23 cellular contexts compared by ENCODE assay signal in genomic region chr5:170722316-170722715, GRCh38.
"Had no signal": no experiment of that assay in that cellular context is flagged by ENCODE, and none has a peak within 500 bp of the region (broad histone marks: within the 10 kb centered on the region; RNA-seq: fewer than 3 reads in every experiment).

No MANE protein-coding gene starts in this region.

- H3K4me1 Mint-ChIP-seq: immature natural killer cell; memory B cell; mesothelial cell of epicardium; naive B cell; neural crest cell; stimulated activated memory B cell treated with anti-CD40 and anti-IgM and Interleukin-4, amounts not matched to agents 10 μg/mL and 1 μg/mL and 100 μg/mL, for 72 hours had no signal

- H3K27ac ChIP-seq: lower lobe of right lung, prostate gland, right atrium auricular region, sigmoid colon, testis, tibial artery had no signal

- H3K27me3 ChIP-seq: right atrium auricular region, sigmoid colon, testis had no signal

- H3K36me3 Mint-ChIP-seq: immature natural killer cell; memory B cell; naive B cell; natural killer cell treated with Interleukin-12 subunit alpha and Interleukin-12 subunit beta and Interleukin-15 and Interleukin-18, amount 100 ng/mL, for 72 hours; stimulated activated memory B cell treated with anti-CD40 and anti-IgM and Interleukin-4, amounts not matched to agents 10 μg/mL and 1 μg/mL and 100 μg/mL, for 72 hours; type B pancreatic cell had no signal

- H3K36me3 ChIP-seq: lower lobe of right lung, prostate gland, right atrium auricular region, sigmoid colon, tibial artery had no signal

- H3K4me3 Mint-ChIP-seq: effector memory CD8-positive, alpha-beta T cell; immature natural killer cell; memory B cell; mesothelial cell of epicardium; naive B cell; natural killer cell treated with Interleukin-12 subunit alpha and Interleukin-12 subunit beta and Interleukin-15 and Interleukin-18, amount 100 ng/mL, for 72 hours; neural crest cell; stimulated activated memory B cell treated with anti-CD40 and anti-IgM and Interleukin-4, amounts not matched to agents 10 μg/mL and 1 μg/mL and 100 μg/mL, for 72 hours; type B pancreatic cell had no signal

- ATAC-seq: effector memory CD8-positive, alpha-beta T cell; left ventricle myocardium superior; lower lobe of right lung; mucosa of descending colon; natural killer cell treated with Interleukin-12 subunit alpha and Interleukin-12 subunit beta and Interleukin-15 and Interleukin-18, amount 100 ng/mL, for 72 hours; stimulated activated memory B cell treated with anti-CD40 and anti-IgM and Interleukin-4, amounts not matched to agents 10 μg/mL and 1 μg/mL and 100 μg/mL, for 72 hours; stimulated activated naive CD8-positive, alpha-beta T cell treated with anti-CD3 and anti-CD28 coated beads, Interleukin-15, Interleukin-2, amounts not matched to agents 100 U/mL and 50 U/mL, for 24 hours had no signal

- H3K9me3 Mint-ChIP-seq: effector memory CD8-positive, alpha-beta T cell; immature natural killer cell; memory B cell; natural killer cell treated with Interleukin-12 subunit alpha and Interleukin-12 subunit beta and Interleukin-15 and Interleukin-18, amount 100 ng/mL, for 72 hours; neural crest cell; stimulated activated memory B cell treated with anti-CD40 and anti-IgM and Interleukin-4, amounts not matched to agents 10 μg/mL and 1 μg/mL and 100 μg/mL, for 72 hours had no signal

- H3K4me1 ChIP-seq: lower lobe of right lung, prostate gland, right atrium auricular region, sigmoid colon, testis, tibial artery had no signal

- H3K27ac Mint-ChIP-seq: effector memory CD8-positive, alpha-beta T cell; immature natural killer cell; memory B cell; mesothelial cell of epicardium; naive B cell; natural killer cell treated with Interleukin-12 subunit alpha and Interleukin-12 subunit beta and Interleukin-15 and Interleukin-18, amount 100 ng/mL, for 72 hours; stimulated activated memory B cell treated with anti-CD40 and anti-IgM and Interleukin-4, amounts not matched to agents 10 μg/mL and 1 μg/mL and 100 μg/mL, for 72 hours; type B pancreatic cell had no signal

- DNase-seq: cerebellar nuclear complex; cortex of kidney; effector memory CD8-positive, alpha-beta T cell; immature natural killer cell; left ventricle myocardium superior; lower lobe of right lung; mucosa of descending colon; naive B cell; sigmoid colon; stimulated activated CD4-positive, alpha-beta T cell treated with anti-CD3 and anti-CD28 coated beads, Interleukin-2, amount 100 ng/mL, for 24 hours; stimulated activated CD4-positive, alpha-beta T cell treated with anti-CD3 and anti-CD28 coated beads, Interleukin-4, amount 100 ng/mL, for 4 hours; stimulated activated naive CD8-positive, alpha-beta T cell treated with anti-CD3 and anti-CD28 coated beads, Interleukin-15, Interleukin-2, amounts not matched to agents 100 U/mL and 50 U/mL, for 24 hours; substantia nigra; testis; tibial artery had no signal

- H3K4me3 ChIP-seq: lower lobe of right lung, mucosa of descending colon, prostate gland, right atrium auricular region, sigmoid colon, testis, tibial artery had no signal

- H3K9me3 ChIP-seq: lower lobe of right lung, mucosa of descending colon, prostate gland, right atrium auricular region, sigmoid colon, testis, tibial artery had no signal
